ENCODE assay signal across 1 cellular context in genomic region chr19:40523322-40524047, GRCh38.
TF ChIP-seq lines count a peak whose summit lies in the region.

No MANE protein-coding gene starts in this region.

TF ChIP-seq in H1, 55 proteins besides CTCF, POLR2A, EP300 and RAD21:
- 0 out of 2 replicates have a peak, but pooled peaks have one; percentile 57 for TF ChIP-seq SP4 (IDR thresholded peaks at IDR 0.05; ENCODE audit: low read length)
- peak; percentile 54; the same call in 1 of the 2 replicates for TF ChIP-seq E2F6 (IDR thresholded peaks at IDR 0.05)
- TF ChIP-seq PHF8 (conservative IDR thresholded peaks at IDR 0.05; ENCODE audit: low read depth, low read length) = no peak
- TF ChIP-seq CHD1 (IDR thresholded peaks at IDR 0.05; ENCODE audit: low read depth, low read length) = no peak
- 0 out of 2 replicates have a peak, but pooled peaks have one; percentile 61 for TF ChIP-seq YY1 (IDR thresholded peaks at IDR 0.05; ENCODE audit: low read depth, low read length)
- TF ChIP-seq TEAD4 (IDR thresholded peaks at IDR 0.05; ENCODE audit: low read depth, low read length) = peak; percentile 61
- no peak for TF ChIP-seq RFX5 (IDR thresholded peaks at IDR 0.05; ENCODE audit: borderline replicate concordance, low read depth, low read length)
- TF ChIP-seq HDAC6 (IDR thresholded peaks at IDR 0.05; ENCODE audit: low read depth, low read length) = no peak
- no peak for TF ChIP-seq KDM4A (IDR thresholded peaks at IDR 0.05; ENCODE audit: low read depth, low read length, severe bottlenecking)
- no peak for TF ChIP-seq SAP30 (IDR thresholded peaks at IDR 0.05; ENCODE audit: insufficient read depth, insufficient replicate concordance, low read length)
- no peak for TF ChIP-seq SP2 (IDR thresholded peaks at IDR 0.05; ENCODE audit: low read length)
- no peak for TF ChIP-seq USF2 (IDR thresholded peaks at IDR 0.05; ENCODE audit: low read length)
- no peak for TF ChIP-seq POLR2AphosphoS5 (IDR thresholded peaks at IDR 0.05; ENCODE audit: low read depth, low read length)
- no peak for TF ChIP-seq SIN3A (conservative IDR thresholded peaks at IDR 0.05 in 1 of 2, IDR thresholded peaks at IDR 0.05 in 1 of 2; ENCODE audit: low read depth in 1 of 2, low read length in 2 of 2)
- no peak for TF ChIP-seq TAF1 (IDR thresholded peaks at IDR 0.05; ENCODE audit: low read depth, low read length)
- TF ChIP-seq ATF3 (IDR thresholded peaks at IDR 0.05; ENCODE audit: insufficient read depth, low read depth, low read length) = no peak
- TF ChIP-seq RXRA (IDR thresholded peaks at IDR 0.05; ENCODE audit: insufficient read depth, low read depth, low read length) = no peak
- no peak for TF ChIP-seq JUND (IDR thresholded peaks at IDR 0.05; ENCODE audit: low read length)
- peak; percentile 90 for TF ChIP-seq BACH1 (IDR thresholded peaks at IDR 0.05; ENCODE audit: low read length)
- no peak for TF ChIP-seq ASH2L (IDR thresholded peaks at IDR 0.05; ENCODE audit: low read length)
- TF ChIP-seq TAF7 (optimal IDR thresholded peaks at IDR 0.05; ENCODE audit: borderline replicate concordance, low read depth, low read length) = no peak
- peak; percentile 78; the same call in 1 of the 2 replicates for TF ChIP-seq MAFK (IDR thresholded peaks at IDR 0.05; ENCODE audit: low read depth, low read length)
- no peak for TF ChIP-seq RNF2 (IDR thresholded peaks at IDR 0.05; ENCODE audit: borderline replicate concordance, low read depth, low read length, missing control alignments, poor library complexity, severe bottlenecking)
- no peak for TF ChIP-seq ATF2 (IDR thresholded peaks at IDR 0.05; ENCODE audit: low read length)
- no peak for TF ChIP-seq BCL11A (IDR thresholded peaks at IDR 0.05; ENCODE audit: low read depth in 2 of 2, low read length in 2 of 2)
- peak in 1 of 2 experiments; percentile 77; a peak in 1 of 4 replicates for TF ChIP-seq HDAC2 (IDR thresholded peaks at IDR 0.05; ENCODE audit: borderline replicate concordance in 1 of 2, low read depth in 2 of 2, low read length in 2 of 2)
- TF ChIP-seq SIRT6 (IDR thresholded peaks at IDR 0.05; ENCODE audit: low read length) = no peak
- no peak for TF ChIP-seq KDM1A (IDR thresholded peaks at IDR 0.05; ENCODE audit: borderline replicate concordance, low read length)
- TF ChIP-seq TBP (IDR thresholded peaks at IDR 0.05; ENCODE audit: low read depth, low read length) = peak; percentile 56; the same call in 1 of the 2 replicates
- no peak for TF ChIP-seq CBX8 (IDR thresholded peaks at IDR 0.05; ENCODE audit: borderline replicate concordance, low read depth, low read length)
- TF ChIP-seq SIX5 (IDR thresholded peaks at IDR 0.05; ENCODE audit: low read depth, low read length) = no peak
- TF ChIP-seq SRF (IDR thresholded peaks at IDR 0.05; ENCODE audit: low read depth, low read length) = no peak
- TF ChIP-seq CREB1 (IDR thresholded peaks at IDR 0.05) = peak; percentile 59; the same call in 1 of the 2 replicates
- no peak for TF ChIP-seq CEBPB (IDR thresholded peaks at IDR 0.05; ENCODE audit: low read depth, low read length)
- no peak for TF ChIP-seq EZH2 (IDR thresholded peaks at IDR 0.05; ENCODE audit: low read depth, low read length, severe bottlenecking)
- no peak for TF ChIP-seq JUN (IDR thresholded peaks at IDR 0.05; ENCODE audit: low read depth, low read length)
- no peak for TF ChIP-seq TCF12 (IDR thresholded peaks at IDR 0.05; ENCODE audit: low read depth, low read length)
- TF ChIP-seq GABPA (IDR thresholded peaks at IDR 0.05; ENCODE audit: borderline replicate concordance, insufficient read depth, low read length) = no peak
- 0 out of 2 replicates have a peak, but pooled peaks have one; percentile 23 for TF ChIP-seq SP1 (IDR thresholded peaks at IDR 0.05; ENCODE audit: low read depth, low read length)
- peak; percentile 38 for TF ChIP-seq CTBP2 (IDR thresholded peaks at IDR 0.05; ENCODE audit: borderline replicate concordance, insufficient read depth, insufficient read length, low read length)
- peak; percentile 66 for TF ChIP-seq MAX (IDR thresholded peaks at IDR 0.05)
- TF ChIP-seq NRF1 (IDR thresholded peaks at IDR 0.05; ENCODE audit: low read depth, low read length) = no peak
- no peak for TF ChIP-seq NANOG (IDR thresholded peaks at IDR 0.05; ENCODE audit: insufficient read depth, low read depth, low read length, poor library complexity, severe bottlenecking)
- TF ChIP-seq CHD2 (IDR thresholded peaks at IDR 0.05; ENCODE audit: low read length) = no peak
- no peak for TF ChIP-seq GTF2F1 (IDR thresholded peaks at IDR 0.05; ENCODE audit: borderline replicate concordance, low read depth, low read length)
- no peak for TF ChIP-seq FOSL1 (IDR thresholded peaks at IDR 0.05; ENCODE audit: insufficient read depth, low read depth, low read length)
- TF ChIP-seq EGR1 (IDR thresholded peaks at IDR 0.05; ENCODE audit: borderline replicate concordance, low read depth, low read length) = no peak
- TF ChIP-seq KDM5A (IDR thresholded peaks at IDR 0.05; ENCODE audit: low read length) = no peak
- no peak for TF ChIP-seq POU5F1 (IDR thresholded peaks at IDR 0.05; ENCODE audit: low read depth, low read length)
- TF ChIP-seq RBBP5 (IDR thresholded peaks at IDR 0.05; ENCODE audit: borderline replicate concordance, low read depth, low read length) = no peak
- TF ChIP-seq CBX5 (IDR thresholded peaks at IDR 0.05; ENCODE audit: low read depth, low read length) = no peak
- peak; percentile 43; the same call in 1 of the 2 replicates for TF ChIP-seq SUZ12 (IDR thresholded peaks at IDR 0.05; ENCODE audit: low read length)
- no peak; the same call in 1 of the 2 replicates for TF ChIP-seq BRCA1 (IDR thresholded peaks at IDR 0.05; ENCODE audit: low read depth, low read length)
- no peak for TF ChIP-seq CHD7 (IDR thresholded peaks at IDR 0.05; ENCODE audit: insufficient replicate concordance, low read length)
- no peak for TF ChIP-seq ZNF274 (IDR thresholded peaks at IDR 0.05; ENCODE audit: borderline replicate concordance, extremely low read depth, low read length)
